ENCODE assay signal across 8 cellular contexts in the genomic region with DNA sequence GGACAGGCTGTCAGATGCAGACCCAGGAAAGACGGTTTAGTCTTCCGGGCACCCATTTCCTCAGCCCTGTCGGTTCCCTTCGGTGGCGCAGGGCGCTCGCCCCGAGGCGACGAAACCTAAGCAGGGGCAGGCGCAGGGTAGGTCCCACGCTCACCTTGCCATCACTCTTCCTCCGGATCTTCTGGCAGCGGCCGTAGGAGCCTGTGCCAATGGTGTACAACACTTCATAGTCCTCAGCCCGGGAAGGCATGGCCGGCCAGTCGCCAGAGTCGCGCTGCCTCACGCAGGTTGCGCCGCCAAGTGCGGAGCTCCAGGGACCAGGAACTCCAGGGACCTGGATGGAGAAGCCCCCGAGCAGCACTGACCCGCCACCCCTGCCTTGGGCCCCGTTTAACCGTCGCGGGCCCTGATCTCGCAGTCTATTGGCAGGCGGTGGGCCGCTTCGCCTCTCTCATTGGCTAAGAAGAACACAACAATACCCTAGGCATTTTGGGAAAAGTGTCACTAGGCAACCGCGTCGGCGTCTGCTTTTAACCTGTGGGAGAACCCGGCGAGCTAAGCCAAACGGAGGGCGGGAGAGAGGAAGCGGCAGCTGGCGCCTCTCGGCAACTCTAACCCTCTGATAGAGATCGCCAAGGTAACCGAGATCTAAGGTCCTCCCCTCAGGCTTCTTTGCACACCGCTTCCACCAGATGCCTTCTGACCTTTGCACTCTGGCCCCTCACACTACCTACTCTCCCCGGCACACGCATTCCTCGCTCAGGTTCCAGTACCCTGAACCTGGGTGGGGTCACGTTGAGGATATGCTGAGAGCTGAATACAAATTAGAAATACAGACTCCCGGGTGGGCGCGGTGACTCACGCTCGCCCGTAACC. TPM values are rescaled to one million over a fixed set of nuclear protein-coding genes. Genes with fewer than 3 reads are reported as not detected.
DNase-seq lines count a peak whose midpoint lies in the region; ATAC-seq and TF ChIP-seq lines count a peak whose summit lies in the region.

A gene (minus strand): TSS at position 392 of the 876 bp plus-strand sequence. CDS start 142 bp downstream, at position 250.

- H3K9me3 Mint-ChIP-seq in GM23338, result no peaks in the 10 kb centered on the region
- H3K9me3 Mint-ChIP-seq in activated T-helper 1 cell treated with anti-CD3 and anti-CD28 coated beads, Interleukin-12 subunit alpha, Interleukin-12 subunit beta, Interleukin-2, Interleukin-4 antibody, amounts not matched to agents 30 ng/mL and 10 ng/mL and 1 ng/mL, durations not matched to agents 14 hours and 24 hours and 36 hours, result no peaks in the 10 kb centered on the region
- H3K9me3 Mint-ChIP-seq in natural killer cell treated with Interleukin-12 subunit alpha and Interleukin-12 subunit beta and Interleukin-15 and Interleukin-18, amount 100 ng/mL, for 72 hours, result no peaks in the 10 kb centered on the region

- H3F3A ChIP-seq in GM23338 (replicated peaks; ENCODE audit: low read depth), result no peaks in the 10 kb centered on the region

- H3K36me3 ChIP-seq in GM23338 (ENCODE audit: insufficient read depth), result peaks cover 7% of the 10 kb centered on the region; the same call in 1 of the 2 replicates

- H3K27ac ChIP-seq in GM23338 (ENCODE audit: low read depth), result peak within 1 kb of the TSS; percentile 60; the same call in 1 of the 2 replicates

- H3K4me2 ChIP-seq in GM23338, result peak within 1 kb of the TSS; percentile 98

- TF ChIP-seq CTCF in GM23338 (conservative IDR thresholded peaks at IDR 0.05; ENCODE audit: low read depth in 2 of 2), result no peak

- no peaks in the 10 kb centered on the region for H4K20me1 ChIP-seq in GM23338 (replicated peaks; ENCODE audit: insufficient read depth)

- peak within 1 kb of the TSS; percentile 86 for H2AFZ ChIP-seq in GM23338

- H3K9me2 ChIP-seq in GM23338 (ENCODE audit: insufficient read depth), result no peaks in the 10 kb centered on the region

- H3K27ac Mint-ChIP-seq in GM23338, result peak within 1 kb of the TSS; percentile 93
- H3K27ac Mint-ChIP-seq in activated T-helper 1 cell treated with anti-CD3 and anti-CD28 coated beads, Interleukin-12 subunit alpha, Interleukin-12 subunit beta, Interleukin-2, Interleukin-4 antibody, amounts not matched to agents 30 ng/mL and 10 ng/mL and 1 ng/mL, durations not matched to agents 14 hours and 24 hours and 36 hours, result peak within 1 kb of the TSS; percentile 80
- H3K27ac Mint-ChIP-seq in natural killer cell treated with Interleukin-12 subunit alpha and Interleukin-12 subunit beta and Interleukin-15 and Interleukin-18, amount 100 ng/mL, for 72 hours, result peak within 1 kb of the TSS; percentile 80 to 85

- H3K4me3 Mint-ChIP-seq in GM23338, result peak within 1 kb of the TSS; percentile 88
- peak within 1 kb of the TSS; percentile 95 for H3K4me3 Mint-ChIP-seq in activated T-helper 1 cell treated with anti-CD3 and anti-CD28 coated beads, Interleukin-12 subunit alpha, Interleukin-12 subunit beta, Interleukin-2, Interleukin-4 antibody, amounts not matched to agents 30 ng/mL and 10 ng/mL and 1 ng/mL, durations not matched to agents 14 hours and 24 hours and 36 hours
- H3K4me3 Mint-ChIP-seq in natural killer cell treated with Interleukin-12 subunit alpha and Interleukin-12 subunit beta and Interleukin-15 and Interleukin-18, amount 100 ng/mL, for 72 hours, result peak within 1 kb of the TSS; percentile 99

- ATAC-seq in GM23338, result peak; percentile 96
- peak; percentile 97 for ATAC-seq in natural killer cell treated with Interleukin-12 subunit alpha and Interleukin-12 subunit beta and Interleukin-15 and Interleukin-18, amount 100 ng/mL, for 72 hours

- H3K4me1 Mint-ChIP-seq in GM23338, result peaks cover 10% of the 10 kb centered on the region
- peaks cover 42% of the 10 kb centered on the region for H3K4me1 Mint-ChIP-seq in activated T-helper 1 cell treated with anti-CD3 and anti-CD28 coated beads, Interleukin-12 subunit alpha, Interleukin-12 subunit beta, Interleukin-2, Interleukin-4 antibody, amounts not matched to agents 30 ng/mL and 10 ng/mL and 1 ng/mL, durations not matched to agents 14 hours and 24 hours and 36 hours (ENCODE audit: low read depth)
- H3K4me1 Mint-ChIP-seq in natural killer cell treated with Interleukin-12 subunit alpha and Interleukin-12 subunit beta and Interleukin-15 and Interleukin-18, amount 100 ng/mL, for 72 hours (ENCODE audit: low read depth in 2 of 2), result peaks cover 16 to 20% of the 10 kb centered on the region in 2 donors

- intact Hi-C loops in activated T-helper 1 cell treated with anti-CD3 and anti-CD28 coated beads, Interleukin-12 subunit alpha, Interleukin-12 subunit beta, Interleukin-2, Interleukin-4 antibody, amounts not matched to agents 30 ng/mL and 10 ng/mL and 1 ng/mL, durations not matched to agents 14 hours and 24 hours and 36 hours (cut with micrococcal nuclease), result loop anchor here (1.0 to 10.0 kb wide), 7 partner anchors 96 to 1918 kb away; a partner anchor contains a TSS

- peaks cover 9% of the 10 kb centered on the region for H3K4me1 ChIP-seq in GM23338 (ENCODE audit: insufficient read depth)

- H3K79me2 ChIP-seq in GM23338 (replicated peaks; ENCODE audit: insufficient read depth), result peaks cover 9% of the 10 kb centered on the region

- H3K27me3 Mint-ChIP-seq in GM23338 (ENCODE audit: insufficient read depth, low read depth, poor library complexity), result peaks cover 6% of the 10 kb centered on the region
- H3K27me3 Mint-ChIP-seq in activated T-helper 1 cell treated with anti-CD3 and anti-CD28 coated beads, Interleukin-12 subunit alpha, Interleukin-12 subunit beta, Interleukin-2, Interleukin-4 antibody, amounts not matched to agents 30 ng/mL and 10 ng/mL and 1 ng/mL, durations not matched to agents 14 hours and 24 hours and 36 hours (ENCODE audit: insufficient read depth), result no peaks in the 10 kb centered on the region
- H3K27me3 Mint-ChIP-seq in natural killer cell treated with Interleukin-12 subunit alpha and Interleukin-12 subunit beta and Interleukin-15 and Interleukin-18, amount 100 ng/mL, for 72 hours, result no peaks in the 10 kb centered on the region

- H3K36me3 Mint-ChIP-seq in GM23338 (ENCODE audit: low read depth), result peaks cover 17% of the 10 kb centered on the region
- H3K36me3 Mint-ChIP-seq in activated T-helper 1 cell treated with anti-CD3 and anti-CD28 coated beads, Interleukin-12 subunit alpha, Interleukin-12 subunit beta, Interleukin-2, Interleukin-4 antibody, amounts not matched to agents 30 ng/mL and 10 ng/mL and 1 ng/mL, durations not matched to agents 14 hours and 24 hours and 36 hours (ENCODE audit: low read depth), result peaks cover 17% of the 10 kb centered on the region
- no peaks in the 10 kb centered on the region for H3K36me3 Mint-ChIP-seq in natural killer cell treated with Interleukin-12 subunit alpha and Interleukin-12 subunit beta and Interleukin-15 and Interleukin-18, amount 100 ng/mL, for 72 hours

- DNase-seq in EL, result peak; percentile 96
- peak; percentile 99 for DNase-seq in GM23338 (ENCODE audit: low spot score)
- peak; percentile 95 to 96 for DNase-seq in Kasumi-1 (lab: John Stamatoyannopoulos, UW)
- DNase-seq in RPMI8226, result peak; percentile 99
- peak; percentile 87 for DNase-seq in activated T-helper 1 cell treated with anti-CD3 and anti-CD28 coated beads, Interleukin-12 subunit alpha, Interleukin-12 subunit beta, Interleukin-2, Interleukin-4 antibody, amounts not matched to agents 30 ng/mL and 10 ng/mL and 1 ng/mL, durations not matched to agents 14 hours and 24 hours and 36 hours (ENCODE audit: low spot score)
- DNase-seq in fibroblast of peridontal ligament (ENCODE audit: extremely low read depth), result peak; percentile 89
- peak; percentile 88 for DNase-seq in natural killer cell treated with Interleukin-12 subunit alpha and Interleukin-12 subunit beta and Interleukin-15 and Interleukin-18, amount 100 ng/mL, for 72 hours (ENCODE audit: low spot score)
- DNase-seq in stimulated activated naive CD4-positive, alpha-beta T cell treated with Interleukin-2 at 50 U/mL for 16 hours (lab: John Stamatoyannopoulos, UW), result peak; percentile 78

- no peaks in the 10 kb centered on the region for H3K27me3 ChIP-seq in GM23338 (ENCODE audit: insufficient read depth)

- H3K4me3 ChIP-seq in GM23338, result peak within 1 kb of the TSS; percentile 76

TF ChIP-seq in GM23338, 12 proteins besides CTCF, POLR2A, EP300 and RAD21 (continues in another document):
- TF ChIP-seq ZNF114 (CRISPR knock-in tag; IDR thresholded peaks at IDR 0.05) (no peak), STAT1 (IDR thresholded peaks at IDR 0.05; ENCODE audit: unreplicated experiment) (no peak), JUNB (IDR thresholded peaks at IDR 0.05; ENCODE audit: unreplicated experiment) (no peak), EZH2phosphoT487 (IDR thresholded peaks at IDR 0.05; ENCODE audit: unreplicated experiment) (no peak)
- TF ChIP-seq, protein P1, sequence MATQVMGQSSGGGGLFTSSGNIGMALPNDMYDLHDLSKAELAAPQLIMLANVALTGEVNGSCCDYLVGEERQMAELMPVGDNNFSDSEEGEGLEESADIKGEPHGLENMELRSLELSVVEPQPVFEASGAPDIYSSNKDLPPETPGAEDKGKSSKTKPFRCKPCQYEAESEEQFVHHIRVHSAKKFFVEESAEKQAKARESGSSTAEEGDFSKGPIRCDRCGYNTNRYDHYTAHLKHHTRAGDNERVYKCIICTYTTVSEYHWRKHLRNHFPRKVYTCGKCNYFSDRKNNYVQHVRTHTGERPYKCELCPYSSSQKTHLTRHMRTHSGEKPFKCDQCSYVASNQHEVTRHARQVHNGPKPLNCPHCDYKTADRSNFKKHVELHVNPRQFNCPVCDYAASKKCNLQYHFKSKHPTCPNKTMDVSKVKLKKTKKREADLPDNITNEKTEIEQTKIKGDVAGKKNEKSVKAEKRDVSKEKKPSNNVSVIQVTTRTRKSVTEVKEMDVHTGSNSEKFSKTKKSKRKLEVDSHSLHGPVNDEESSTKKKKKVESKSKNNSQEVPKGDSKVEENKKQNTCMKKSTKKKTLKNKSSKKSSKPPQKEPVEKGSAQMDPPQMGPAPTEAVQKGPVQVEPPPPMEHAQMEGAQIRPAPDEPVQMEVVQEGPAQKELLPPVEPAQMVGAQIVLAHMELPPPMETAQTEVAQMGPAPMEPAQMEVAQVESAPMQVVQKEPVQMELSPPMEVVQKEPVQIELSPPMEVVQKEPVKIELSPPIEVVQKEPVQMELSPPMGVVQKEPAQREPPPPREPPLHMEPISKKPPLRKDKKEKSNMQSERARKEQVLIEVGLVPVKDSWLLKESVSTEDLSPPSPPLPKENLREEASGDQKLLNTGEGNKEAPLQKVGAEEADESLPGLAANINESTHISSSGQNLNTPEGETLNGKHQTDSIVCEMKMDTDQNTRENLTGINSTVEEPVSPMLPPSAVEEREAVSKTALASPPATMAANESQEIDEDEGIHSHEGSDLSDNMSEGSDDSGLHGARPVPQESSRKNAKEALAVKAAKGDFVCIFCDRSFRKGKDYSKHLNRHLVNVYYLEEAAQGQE (IDR thresholded peaks at IDR 0.05; ENCODE audit: unreplicated experiment), result no peak

RNA-seq across cellular contexts. Expression of the gene that starts here (rescaled TPM):
- total RNA-seq in GM23338 (2014; rRNA removed; shearing (Covaris generic)), result 19.1 and 24.9 TPM in 2 replicates
- polyA plus RNA-seq in GM23338 (2016; fragmentation: Nextera tagmentation; extraction: Ambion mirVana), result 15.8 and 17.0 TPM in 2 replicates
- 13.9 and 18.9 TPM in 2 replicates for total RNA-seq in activated T-helper 1 cell treated with anti-CD3 and anti-CD28 coated beads, Interleukin-12 subunit alpha, Interleukin-12 subunit beta, Interleukin-2, Interleukin-4 antibody, amounts not matched to agents 30 ng/mL and 10 ng/mL and 1 ng/mL, durations not matched to agents 14 hours and 24 hours and 36 hours
- total RNA-seq in natural killer cell treated with Interleukin-12 subunit alpha and Interleukin-12 subunit beta and Interleukin-15 and Interleukin-18, amount 100 ng/mL, for 72 hours, result 10 to 100 TPM; 12.8 to 25.2 TPM

Comparison
In these comparisons a context has a peak if more than half of its experiments do, and no peak if none do; other contexts are left out.
1. Peak in every context shown above with its lines: DNase-seq, ATAC-seq, H3K4me3 ChIP-seq and H3K27ac ChIP-seq.